8 cellular contexts compared by ENCODE assay signal in genomic region chr17:56977673-56978395, GRCh38. TPM values are rescaled to one million over a fixed set of nuclear protein-coding genes. Genes with fewer than 3 reads are reported as not detected.
DNase-seq lines count a peak whose midpoint lies in the region; ATAC-seq and TF ChIP-seq lines count a peak whose summit lies in the region.

Gene SCPEP1, plus strand, starts transcription at chr17:56978131. Its CDS starts 29 bp downstream, at chr17:56978160.

- peak; percentile 93 for ATAC-seq in activated naive CD8-positive, alpha-beta T cell treated with anti-CD3 and anti-CD28 coated beads, Interleukin-2, amount 50 U/mL, for 24 hours
- ATAC-seq in heart left ventricle (peak; percentile 90 to 97 (median 96)), upper lobe of left lung (ENCODE audit: low FRiP score in 2 of 2) (peak; percentile 96 to 99)

- TF ChIP-seq CTCF in HFFc6 (IDR thresholded peaks at IDR 0.05) = no peak
- TF ChIP-seq CTCF in heart left ventricle (IDR thresholded peaks at IDR 0.05) = peak in 1 of 12 donors; percentile 8
- no peak for TF ChIP-seq CTCF in upper lobe of left lung (IDR thresholded peaks at IDR 0.05)

- peaks cover 18% of the 10 kb centered on the region for H3K4me1 Mint-ChIP-seq in HFFc6 (ENCODE audit: low read depth)
- peaks cover 20% of the 10 kb centered on the region for H3K4me1 Mint-ChIP-seq in activated naive CD8-positive, alpha-beta T cell treated with anti-CD3 and anti-CD28 coated beads, Interleukin-2, amount 50 U/mL, for 24 hours

- peak within 1 kb of the TSS; percentile 79 for H3K27ac Mint-ChIP-seq in HFFc6
- peak within 1 kb of the TSS; percentile 79 for H3K27ac Mint-ChIP-seq in activated naive CD8-positive, alpha-beta T cell treated with anti-CD3 and anti-CD28 coated beads, Interleukin-2, amount 50 U/mL, for 24 hours

- H3K9me3 ChIP-seq in heart left ventricle (no peaks in the 10 kb centered on the region), upper lobe of left lung (no peaks in the 10 kb centered on the region)

- H3K4me3 Mint-ChIP-seq in HFFc6 = peak within 1 kb of the TSS; percentile 97
- H3K4me3 Mint-ChIP-seq in activated naive CD8-positive, alpha-beta T cell treated with anti-CD3 and anti-CD28 coated beads, Interleukin-2, amount 50 U/mL, for 24 hours = peak within 1 kb of the TSS; percentile 89

- H3K4me1 ChIP-seq in heart left ventricle (peaks cover 0 to 42% (median 11%) of the 10 kb centered on the region in 12 donors), upper lobe of left lung (peaks cover 8 to 26% (median 14%) of the 10 kb centered on the region in 4 donors)

- H3K27me3 Mint-ChIP-seq in HFFc6 (ENCODE audit: insufficient read depth) = peaks cover 2% of the 10 kb centered on the region; the same call in 1 of the 2 replicates
- peaks cover 2% of the 10 kb centered on the region for H3K27me3 Mint-ChIP-seq in activated naive CD8-positive, alpha-beta T cell treated with anti-CD3 and anti-CD28 coated beads, Interleukin-2, amount 50 U/mL, for 24 hours

- WGBS in heart left ventricle, 4 donors = 0 to 1% (median 0%) methylated on average over 25 to 42 of the region's 42 CpGs
- WGBS in upper lobe of left lung, 2 donors = 0 to 1% methylated on average over 20 to 21 of the region's 42 CpGs

- no peaks in the 10 kb centered on the region for H3K27me3 ChIP-seq in heart left ventricle
- no peaks in the 10 kb centered on the region for H3K27me3 ChIP-seq in upper lobe of left lung

- TF ChIP-seq POLR2A in heart left ventricle (IDR thresholded peaks at IDR 0.05) (peak in 1 of 2 donors; percentile 66), upper lobe of left lung (IDR thresholded peaks at IDR 0.05) (peak in 1 of 4 donors; percentile 85)

- DNase-seq in GM03348 (ENCODE audit: low spot score) = peak; percentile 98
- peak; percentile 77 for DNase-seq in HFFc6
- DNase-seq in NCI-H1092 treated with DMSO at 0.1 percent for 48 hours (lab: John Stamatoyannopoulos, UW) = peak; percentile 87
- peak; percentile 87 for DNase-seq in SW480 (ENCODE audit: low spot score)
- DNase-seq in activated naive CD8-positive, alpha-beta T cell treated with anti-CD3 and anti-CD28 coated beads, Interleukin-2, amount 50 U/mL, for 24 hours = peak; percentile 77
- DNase-seq in heart left ventricle = peak; percentile 86 to 93 (median 90)
- DNase-seq in posterior vena cava (ENCODE audit: low spot score) = peak; percentile 94
- peak; percentile 94 for DNase-seq in upper lobe of left lung

- peaks cover 0 to 19% (median 10%) of the 10 kb centered on the region in 9 donors for H3K36me3 ChIP-seq in heart left ventricle
- peaks cover 0 to 12% (median 5%) of the 10 kb centered on the region in 4 donors for H3K36me3 ChIP-seq in upper lobe of left lung

- H3K27ac ChIP-seq in heart left ventricle (peak within 1 kb of the TSS; percentile 1 to 80 (median 66)), upper lobe of left lung (peak within 1 kb of the TSS; percentile 54 to 80 (median 66))

- no peaks in the 10 kb centered on the region for H3K9me3 Mint-ChIP-seq in HFFc6
- no peaks in the 10 kb centered on the region for H3K9me3 Mint-ChIP-seq in activated naive CD8-positive, alpha-beta T cell treated with anti-CD3 and anti-CD28 coated beads, Interleukin-2, amount 50 U/mL, for 24 hours

- H3K36me3 Mint-ChIP-seq in HFFc6 (ENCODE audit: low read depth) = no peaks in the 10 kb centered on the region
- no peaks in the 10 kb centered on the region for H3K36me3 Mint-ChIP-seq in activated naive CD8-positive, alpha-beta T cell treated with anti-CD3 and anti-CD28 coated beads, Interleukin-2, amount 50 U/mL, for 24 hours (ENCODE audit: low read depth)

- no peak for TF ChIP-seq EP300 in upper lobe of left lung (IDR thresholded peaks at IDR 0.05)

- peak within 1 kb of the TSS; percentile 25 to 80 (median 62) for H3K4me3 ChIP-seq in heart left ventricle
- peak within 1 kb of the TSS; percentile 46 to 73 (median 64) for H3K4me3 ChIP-seq in upper lobe of left lung

- intact Hi-C loops in heart left ventricle (cut with DNase I) (loop anchor here in 1 of 10 donors (10.0 kb wide), 1 partner anchor 1107 kb away; the partner anchor contains the start of gene DYNLL2), posterior vena cava (cut with DNase I) (no loop called here)

RNA-seq across cellular contexts. Expression of gene SCPEP1, which starts in this region (rescaled TPM):
- 10 to 100 TPM; 37.4 to 42.5 (median 39.7) TPM for total RNA-seq in HFFc6 (2021; fragmentation: NEBNext Ultra II Directional; extraction: Animal tissue kit (Norgen Biotek cat#: 25700))
- total RNA-seq in heart left ventricle (100 to 1,000 TPM in 1 of 9 donors, 10 to 100 TPM in 8; 39.8 to 162 (median 58.0) TPM), posterior vena cava (10 to 100 TPM; 71.8 to 85.0 TPM), upper lobe of left lung (100 to 1,000 TPM in 5 of 6 donors, 10 to 100 TPM in 1; 96.4 to 172 (median 133) TPM)
- 10 to 100 TPM; 31.9 to 99.7 TPM for polyA plus RNA-seq in heart left ventricle

Comparison
In these comparisons a context has a peak if more than half of its experiments do, and no peak if none do; other contexts are left out.
1. Peak in every context shown above with its lines: DNase-seq, ATAC-seq, H3K4me3 ChIP-seq and H3K27ac ChIP-seq.